In the genomic region with DNA sequence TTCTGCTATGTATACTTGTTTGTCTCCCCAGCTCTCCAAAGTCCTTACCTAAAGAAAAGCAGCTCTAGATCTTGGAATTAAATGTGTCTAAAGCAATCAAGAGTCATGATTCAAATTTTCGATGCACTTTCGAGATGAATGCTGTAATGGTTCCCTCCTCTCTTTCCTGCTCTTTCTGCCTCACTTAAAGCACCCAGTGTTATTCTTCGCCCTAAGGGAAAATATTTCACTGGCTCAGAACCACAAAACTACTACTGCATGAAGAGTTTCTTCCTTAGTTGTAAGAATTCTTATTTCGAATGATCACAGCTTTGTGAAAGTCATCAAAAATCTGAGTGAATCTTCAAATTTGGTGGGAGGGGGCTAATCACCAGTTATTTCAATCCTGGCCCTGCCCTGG, we compare ENCODE assay signal across 15 cellular contexts. TPM values are rescaled to one million over a fixed set of nuclear protein-coding genes. Genes with fewer than 3 reads are reported as not detected.
DNase-seq lines count a peak whose midpoint lies in the region; TF ChIP-seq lines count a peak whose summit lies in the region.
"Had no signal": no experiment of that assay in that cellular context is flagged by ENCODE, and none has a peak within 500 bp of the region (broad histone marks: within the 10 kb centered on the region; RNA-seq: fewer than 3 reads in every experiment).

No MANE protein-coding gene starts in this region.

- no peaks in the 10 kb centered on the region for H3K27me3 ChIP-seq in thyroid gland
- no peaks in the 10 kb centered on the region for H3K27me3 ChIP-seq in ovary
- H3K27me3 ChIP-seq: SJSA1 had no signal

- 26 to 33% methylated on average over 4 of the region's 4 CpGs for WGBS in thyroid gland, 2 donors
- 32 to 36% (median 33%) methylated on average over 4 of the region's 4 CpGs for WGBS in ovary, 3 donors

- H3K27ac ChIP-seq in thyroid gland = peak overlapping the region; percentile 46 to 61 (median 57)
- no peak overlapping the region for H3K27ac ChIP-seq in ovary
- H3K27ac ChIP-seq: HL-60, SJSA1 had no signal

- H3K36me3 ChIP-seq in thyroid gland (no peaks in the 10 kb centered on the region), ovary (no peaks in the 10 kb centered on the region)

- in situ Hi-C loops in SK-MEL-5 (cut with HindIII; ENCODE audit: low pct_unique_long_range_greater_than_20kb, low sequenced_read_pairs) = no loop called here

- peak; percentile 42 for DNase-seq in COLO829 (ENCODE audit: low spot score)
- peak; percentile 82 for DNase-seq in SK-MEL-5 (ENCODE audit: low read depth, low spot score)
- DNase-seq in epithelial cell of esophagus (ENCODE audit: low read depth) = peak; percentile 22
- DNase-seq in thyroid gland = no peak
- DNase-seq in HuH-7.5 (ENCODE audit: low spot score) = no peak
- DNase-seq in ovary = no peak
- DNase-seq in NCI-H748 treated with DMSO at 0.1 percent for 48 hours (lab: John Stamatoyannopoulos, UW) = no peak
- DNase-seq: CD8-positive, alpha-beta memory T cell; MV-4-11; NCI-H1930; NCI-H345; NCI-H524 treated with DMSO at 0.1 percent for 48 hours; SW 1271 had no signal

- no peak for TF ChIP-seq EP300 in ovary (IDR thresholded peaks at IDR 0.05)

- H3K9me3 ChIP-seq in thyroid gland = no peaks in the 10 kb centered on the region
- H3K9me3 ChIP-seq in ovary = no peaks in the 10 kb centered on the region
- H3K9me3 ChIP-seq: SJSA1 had no signal

- intact Hi-C loops in thyroid gland (cut with DNase I) = loop anchor here (10.0 kb wide), 2 partner anchors 74 to 86 kb away; no protein-coding TSS in a partner anchor
- intact Hi-C loops in ovary (cut with DNase I) = loop anchor here in 1 of 4 donors (10.0 kb wide), 1 partner anchor 46 kb away; the partner anchor contains the start of genes FARS2 and LYRM4

- H3K4me3 ChIP-seq in epithelial cell of esophagus (ENCODE audit: low read length) (no peak overlapping the region), thyroid gland (replicated peaks in 1 of 3) (no peak overlapping the region), ovary (no peak overlapping the region)
- H3K4me3 ChIP-seq: SJSA1 had no signal

- H3K4me1 ChIP-seq in thyroid gland (peaks cover 33 to 56% of the 10 kb centered on the region in 2 donors), ovary (ENCODE audit: insufficient read depth) (no peaks in the 10 kb centered on the region)

- TF ChIP-seq CTCF in epithelial cell of esophagus (IDR thresholded peaks at IDR 0.05; ENCODE audit: insufficient read depth, low read depth, low read length, missing control alignments) = no peak
- peak in 1 of 6 experiments; percentile 6 for TF ChIP-seq CTCF in thyroid gland (IDR thresholded peaks at IDR 0.05)
- no peak for TF ChIP-seq CTCF in ovary (IDR thresholded peaks at IDR 0.05)

- TF ChIP-seq POLR2A in thyroid gland (IDR thresholded peaks at IDR 0.05) = no peak
- TF ChIP-seq POLR2A in ovary (IDR thresholded peaks at IDR 0.05) = no peak

RNA-seq across cellular contexts. Expression of gene LYRM4, which starts 41.5 kb away (rescaled TPM):
- total RNA-seq in SK-MEL-5 (2014; rRNA removed; shearing (Covaris generic)) = 76.9 and 89.7 TPM in 2 replicates
- polyA plus RNA-seq in SK-MEL-5 (2015; cell fraction: cytosol; rRNA removed) = 58.7 and 62.8 TPM in 2 replicates
- 10.6 and 10.9 TPM in 2 replicates for polyA plus RNA-seq in SK-MEL-5 (2015; cell fraction: nucleus; rRNA removed)
- total RNA-seq in thyroid gland = 10 to 100 TPM; 26.7 to 32.2 (median 29.5) TPM
- total RNA-seq in ovary = 10 to 100 TPM; 30.8 to 37.9 (median 33.6) TPM
- 10 to 100 TPM; 28.0 to 38.2 TPM for polyA plus RNA-seq in ovary

RNA-seq across cellular contexts. Expression of gene FARS2, which starts 42.0 kb away (rescaled TPM):
- total RNA-seq in SK-MEL-5 (2014; rRNA removed; shearing (Covaris generic)) = 24.4 and 25.6 TPM in 2 replicates
- 10.6 and 14.6 TPM in 2 replicates for polyA plus RNA-seq in SK-MEL-5 (2015; cell fraction: cytosol; rRNA removed)
- polyA plus RNA-seq in SK-MEL-5 (2015; cell fraction: nucleus; rRNA removed) = 8.2 and 15.8 TPM in 2 replicates
- total RNA-seq in thyroid gland (10 to 100 TPM; 27.4 to 47.1 (median 34.2) TPM), ovary (10 to 100 TPM; 10.5 to 17.5 (median 12.2) TPM)
- 1 to 10 TPM; 9.2 to 9.7 TPM for polyA plus RNA-seq in ovary

Comparison
In these comparisons a context has a peak if more than half of its experiments do, and no peak if none do; other contexts are left out.
1. DNase-seq: peak in COLO829 (single experiment), SK-MEL-5 (single experiment) and epithelial cell of esophagus (single experiment); none in thyroid gland (0 of 2), HuH-7.5 (single experiment), ovary (0 of 5) and NCI-H748 treated with DMSO at 0.1 percent for 48 hours (single experiment).
2. H3K27ac ChIP-seq: peak in thyroid gland (3 of 3); none in ovary (0 of 2).